ENCODE assay signal across 25 cellular contexts in the genomic region with DNA sequence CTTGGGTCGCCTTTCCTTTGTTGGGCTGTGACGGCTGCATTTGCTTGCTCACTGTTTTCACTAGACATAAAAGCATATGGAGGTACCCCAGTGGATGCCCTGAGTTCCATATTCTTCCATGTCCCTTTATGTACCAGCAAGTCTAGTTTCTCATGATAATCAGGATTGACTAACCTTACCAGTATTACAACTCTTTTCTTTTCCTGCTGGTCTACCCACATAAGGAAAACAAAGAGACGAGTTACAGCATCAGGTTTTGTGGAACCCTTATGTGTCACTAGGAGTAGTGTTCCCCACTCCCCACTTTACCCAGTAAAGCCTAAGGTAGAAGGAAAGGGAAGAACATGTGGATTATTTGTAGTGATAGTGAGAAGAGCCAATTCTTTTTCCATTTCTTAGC.
"Had no signal": no experiment of that assay in that cellular context is flagged by ENCODE, and none has a peak within 500 bp of the region (broad histone marks: within the 10 kb centered on the region; RNA-seq: fewer than 3 reads in every experiment).

No MANE protein-coding gene starts in this region.

- H3K4me3 ChIP-seq: stomach, suprapubic skin, testis, thoracic aorta, thyroid gland, tibial artery, tibial nerve, transverse colon, upper lobe of left lung, upper lobe of right lung, uterus, vagina had no signal

- H3K27me3 ChIP-seq: suprapubic skin, testis, thyroid gland, tibial artery, tibial nerve, transverse colon, upper lobe of left lung, upper lobe of right lung, uterus, vagina had no signal

- ATAC-seq: stimulated activated effector memory CD8-positive, alpha-beta T cell treated with anti-CD3 and anti-CD28 coated beads, Interleukin-12 subunit alpha, Interleukin-12 subunit beta, amount 100 ng/mL, for 72 hours; stimulated activated memory B cell treated with anti-CD40 and anti-IgM and Interleukin-4, amounts not matched to agents 10 μg/mL and 1 μg/mL and 100 μg/mL, for 72 hours; stimulated activated naive B cell treated with anti-CD40 and anti-IgM and Interleukin-4, amounts not matched to agents 10 μg/mL and 1 μg/mL and 100 μg/mL, for 72 hours; stimulated activated naive CD8-positive, alpha-beta T cell treated with anti-CD3 and anti-CD28 coated beads, Interleukin-15, amount 100 ng/mL, for 72 hours; stimulated activated naive CD8-positive, alpha-beta T cell treated with anti-CD3 and anti-CD28 coated beads, Interleukin-15, Interleukin-2, amounts not matched to agents 100 U/mL and 50 U/mL, for 24 hours; upper lobe of right lung had no signal

- H3K9me3 ChIP-seq: stomach, suprapubic skin, testis, thoracic aorta, thyroid gland, tibial artery, tibial nerve, transverse colon, upper lobe of left lung, upper lobe of right lung, uterus, vagina had no signal

- H3K27ac ChIP-seq: stomach, suprapubic skin, testis, thoracic aorta, thyroid gland, tibial artery, tibial nerve, transverse colon, upper lobe of left lung, upper lobe of right lung, uterus, vagina had no signal

- DNase-seq: stimulated activated CD4-positive, alpha-beta T cell treated with anti-CD3 and anti-CD28 coated beads, Interleukin-2, amount 100 ng/mL, for 48 hours; stimulated activated CD4-positive, alpha-beta T cell treated with anti-CD3 and anti-CD28 coated beads, Interleukin-4, amount 100 ng/mL, for 1 hour; stimulated activated CD4-positive, alpha-beta T cell treated with anti-CD3 and anti-CD28 coated beads, Interleukin-4, amount 100 ng/mL, for 24 hours; stimulated activated CD4-positive, alpha-beta T cell treated with anti-CD3 and anti-CD28 coated beads, Interleukin-4, amount 100 ng/mL, for 4 hours; stimulated activated CD8-positive, alpha-beta memory T cell treated with anti-CD3 and anti-CD28 coated beads, Interleukin-4, amount 100 ng/mL, for 48 hours; stimulated activated naive B cell treated with anti-CD40 and anti-IgM and Interleukin-4, amounts not matched to agents 10 μg/mL and 1 μg/mL and 100 μg/mL, for 72 hours; stimulated activated naive CD4-positive, alpha-beta T cell; stimulated activated naive CD4-positive, alpha-beta T cell treated with Interleukin-2 at 50 U/mL for 16 hours; stimulated activated naive CD8-positive, alpha-beta T cell treated with anti-CD3 and anti-CD28 coated beads, Interleukin-15, amount 100 ng/mL, for 72 hours; stimulated activated naive CD8-positive, alpha-beta T cell treated with anti-CD3 and anti-CD28 coated beads, Interleukin-15, Interleukin-2, amounts not matched to agents 100 U/mL and 50 U/mL, for 24 hours; stomach; substantia nigra; testis; thyroid gland; tibial artery; transverse colon; upper lobe of left lung; upper lobe of right lung; uterus had no signal

- H3K4me1 ChIP-seq: testis, thyroid gland, transverse colon, upper lobe of left lung, upper lobe of right lung, uterus had no signal

- H3K36me3 ChIP-seq: stomach, suprapubic skin, thoracic aorta, thyroid gland, tibial artery, tibial nerve, transverse colon, upper lobe of left lung, upper lobe of right lung, uterus, vagina had no signal
